In the genomic region with DNA sequence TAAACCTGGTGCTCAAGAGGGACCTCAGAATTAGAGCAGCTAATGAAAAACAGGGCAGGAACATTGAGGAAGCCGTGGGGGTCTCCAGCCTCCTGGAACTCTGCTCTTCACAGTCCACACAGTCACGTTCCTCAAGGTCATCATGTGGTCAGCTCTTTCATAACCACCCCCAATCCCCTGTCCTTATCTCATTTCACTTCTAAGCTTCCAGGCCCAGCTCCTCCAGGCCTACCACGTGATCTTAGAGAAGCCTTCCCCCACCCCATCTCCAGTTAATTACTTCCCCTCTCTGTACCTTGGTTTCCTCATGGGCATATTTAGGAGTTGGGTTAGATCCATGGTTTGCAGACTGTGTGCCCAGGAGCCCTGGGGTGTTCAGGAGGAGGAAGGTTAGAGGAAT, we compare ENCODE assay signal across 1 cellular context.
TF ChIP-seq lines count a peak whose summit lies in the region.

No MANE protein-coding gene starts in this region.

TF ChIP-seq in K562, 482 proteins besides CTCF, POLR2A, EP300 and RAD21 (continued from another document):
- TF ChIP-seq, protein P1, sequence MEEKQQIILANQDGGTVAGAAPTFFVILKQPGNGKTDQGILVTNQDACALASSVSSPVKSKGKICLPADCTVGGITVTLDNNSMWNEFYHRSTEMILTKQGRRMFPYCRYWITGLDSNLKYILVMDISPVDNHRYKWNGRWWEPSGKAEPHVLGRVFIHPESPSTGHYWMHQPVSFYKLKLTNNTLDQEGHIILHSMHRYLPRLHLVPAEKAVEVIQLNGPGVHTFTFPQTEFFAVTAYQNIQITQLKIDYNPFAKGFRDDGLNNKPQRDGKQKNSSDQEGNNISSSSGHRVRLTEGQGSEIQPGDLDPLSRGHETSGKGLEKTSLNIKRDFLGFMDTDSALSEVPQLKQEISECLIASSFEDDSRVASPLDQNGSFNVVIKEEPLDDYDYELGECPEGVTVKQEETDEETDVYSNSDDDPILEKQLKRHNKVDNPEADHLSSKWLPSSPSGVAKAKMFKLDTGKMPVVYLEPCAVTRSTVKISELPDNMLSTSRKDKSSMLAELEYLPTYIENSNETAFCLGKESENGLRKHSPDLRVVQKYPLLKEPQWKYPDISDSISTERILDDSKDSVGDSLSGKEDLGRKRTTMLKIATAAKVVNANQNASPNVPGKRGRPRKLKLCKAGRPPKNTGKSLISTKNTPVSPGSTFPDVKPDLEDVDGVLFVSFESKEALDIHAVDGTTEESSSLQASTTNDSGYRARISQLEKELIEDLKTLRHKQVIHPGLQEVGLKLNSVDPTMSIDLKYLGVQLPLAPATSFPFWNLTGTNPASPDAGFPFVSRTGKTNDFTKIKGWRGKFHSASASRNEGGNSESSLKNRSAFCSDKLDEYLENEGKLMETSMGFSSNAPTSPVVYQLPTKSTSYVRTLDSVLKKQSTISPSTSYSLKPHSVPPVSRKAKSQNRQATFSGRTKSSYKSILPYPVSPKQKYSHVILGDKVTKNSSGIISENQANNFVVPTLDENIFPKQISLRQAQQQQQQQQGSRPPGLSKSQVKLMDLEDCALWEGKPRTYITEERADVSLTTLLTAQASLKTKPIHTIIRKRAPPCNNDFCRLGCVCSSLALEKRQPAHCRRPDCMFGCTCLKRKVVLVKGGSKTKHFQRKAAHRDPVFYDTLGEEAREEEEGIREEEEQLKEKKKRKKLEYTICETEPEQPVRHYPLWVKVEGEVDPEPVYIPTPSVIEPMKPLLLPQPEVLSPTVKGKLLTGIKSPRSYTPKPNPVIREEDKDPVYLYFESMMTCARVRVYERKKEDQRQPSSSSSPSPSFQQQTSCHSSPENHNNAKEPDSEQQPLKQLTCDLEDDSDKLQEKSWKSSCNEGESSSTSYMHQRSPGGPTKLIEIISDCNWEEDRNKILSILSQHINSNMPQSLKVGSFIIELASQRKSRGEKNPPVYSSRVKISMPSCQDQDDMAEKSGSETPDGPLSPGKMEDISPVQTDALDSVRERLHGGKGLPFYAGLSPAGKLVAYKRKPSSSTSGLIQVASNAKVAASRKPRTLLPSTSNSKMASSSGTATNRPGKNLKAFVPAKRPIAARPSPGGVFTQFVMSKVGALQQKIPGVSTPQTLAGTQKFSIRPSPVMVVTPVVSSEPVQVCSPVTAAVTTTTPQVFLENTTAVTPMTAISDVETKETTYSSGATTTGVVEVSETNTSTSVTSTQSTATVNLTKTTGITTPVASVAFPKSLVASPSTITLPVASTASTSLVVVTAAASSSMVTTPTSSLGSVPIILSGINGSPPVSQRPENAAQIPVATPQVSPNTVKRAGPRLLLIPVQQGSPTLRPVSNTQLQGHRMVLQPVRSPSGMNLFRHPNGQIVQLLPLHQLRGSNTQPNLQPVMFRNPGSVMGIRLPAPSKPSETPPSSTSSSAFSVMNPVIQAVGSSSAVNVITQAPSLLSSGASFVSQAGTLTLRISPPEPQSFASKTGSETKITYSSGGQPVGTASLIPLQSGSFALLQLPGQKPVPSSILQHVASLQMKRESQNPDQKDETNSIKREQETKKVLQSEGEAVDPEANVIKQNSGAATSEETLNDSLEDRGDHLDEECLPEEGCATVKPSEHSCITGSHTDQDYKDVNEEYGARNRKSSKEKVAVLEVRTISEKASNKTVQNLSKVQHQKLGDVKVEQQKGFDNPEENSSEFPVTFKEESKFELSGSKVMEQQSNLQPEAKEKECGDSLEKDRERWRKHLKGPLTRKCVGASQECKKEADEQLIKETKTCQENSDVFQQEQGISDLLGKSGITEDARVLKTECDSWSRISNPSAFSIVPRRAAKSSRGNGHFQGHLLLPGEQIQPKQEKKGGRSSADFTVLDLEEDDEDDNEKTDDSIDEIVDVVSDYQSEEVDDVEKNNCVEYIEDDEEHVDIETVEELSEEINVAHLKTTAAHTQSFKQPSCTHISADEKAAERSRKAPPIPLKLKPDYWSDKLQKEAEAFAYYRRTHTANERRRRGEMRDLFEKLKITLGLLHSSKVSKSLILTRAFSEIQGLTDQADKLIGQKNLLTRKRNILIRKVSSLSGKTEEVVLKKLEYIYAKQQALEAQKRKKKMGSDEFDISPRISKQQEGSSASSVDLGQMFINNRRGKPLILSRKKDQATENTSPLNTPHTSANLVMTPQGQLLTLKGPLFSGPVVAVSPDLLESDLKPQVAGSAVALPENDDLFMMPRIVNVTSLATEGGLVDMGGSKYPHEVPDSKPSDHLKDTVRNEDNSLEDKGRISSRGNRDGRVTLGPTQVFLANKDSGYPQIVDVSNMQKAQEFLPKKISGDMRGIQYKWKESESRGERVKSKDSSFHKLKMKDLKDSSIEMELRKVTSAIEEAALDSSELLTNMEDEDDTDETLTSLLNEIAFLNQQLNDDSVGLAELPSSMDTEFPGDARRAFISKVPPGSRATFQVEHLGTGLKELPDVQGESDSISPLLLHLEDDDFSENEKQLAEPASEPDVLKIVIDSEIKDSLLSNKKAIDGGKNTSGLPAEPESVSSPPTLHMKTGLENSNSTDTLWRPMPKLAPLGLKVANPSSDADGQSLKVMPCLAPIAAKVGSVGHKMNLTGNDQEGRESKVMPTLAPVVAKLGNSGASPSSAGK (IDR thresholded peaks at IDR 0.05): peak; percentile 64
- TF ChIP-seq ZFX (CRISPR knock-in tag; IDR thresholded peaks at IDR 0.05) (peak; percentile 44; the same call in 1 of the 2 replicates), YY1 (IDR thresholded peaks at IDR 0.05; ENCODE audit: borderline replicate concordance in 1 of 3, control insufficient read depth in 1 of 3, extremely low read depth in 1 of 3, insufficient read depth in 3 of 3, insufficient read length in 1 of 3, insufficient replicate concordance in 2 of 3, low read depth in 1 of 3, low read length in 2 of 3) (no peak), SMARCA4 (IDR thresholded peaks at IDR 0.05) (peak; percentile 44; the same call in 1 of the 2 replicates), PTRF (tag; IDR thresholded peaks at IDR 0.05) (no peak), POLR2AphosphoS2 (IDR thresholded peaks at IDR 0.05; ENCODE audit: low read length) (no peak), TAF9B (IDR thresholded peaks at IDR 0.05; ENCODE audit: partially characterized antibody) (no peak), CBFA2T2 (conservative IDR thresholded peaks at IDR 0.05) (peak; percentile 57), NCOR1 (IDR thresholded peaks at IDR 0.05) (peak; percentile 22; the same call in 1 of the 2 replicates), NCOA4 (IDR thresholded peaks at IDR 0.05; ENCODE audit: partially characterized antibody) (no peak), LEF1 (IDR thresholded peaks at IDR 0.05) (peak; percentile 78)
- TF ChIP-seq, protein P2, sequence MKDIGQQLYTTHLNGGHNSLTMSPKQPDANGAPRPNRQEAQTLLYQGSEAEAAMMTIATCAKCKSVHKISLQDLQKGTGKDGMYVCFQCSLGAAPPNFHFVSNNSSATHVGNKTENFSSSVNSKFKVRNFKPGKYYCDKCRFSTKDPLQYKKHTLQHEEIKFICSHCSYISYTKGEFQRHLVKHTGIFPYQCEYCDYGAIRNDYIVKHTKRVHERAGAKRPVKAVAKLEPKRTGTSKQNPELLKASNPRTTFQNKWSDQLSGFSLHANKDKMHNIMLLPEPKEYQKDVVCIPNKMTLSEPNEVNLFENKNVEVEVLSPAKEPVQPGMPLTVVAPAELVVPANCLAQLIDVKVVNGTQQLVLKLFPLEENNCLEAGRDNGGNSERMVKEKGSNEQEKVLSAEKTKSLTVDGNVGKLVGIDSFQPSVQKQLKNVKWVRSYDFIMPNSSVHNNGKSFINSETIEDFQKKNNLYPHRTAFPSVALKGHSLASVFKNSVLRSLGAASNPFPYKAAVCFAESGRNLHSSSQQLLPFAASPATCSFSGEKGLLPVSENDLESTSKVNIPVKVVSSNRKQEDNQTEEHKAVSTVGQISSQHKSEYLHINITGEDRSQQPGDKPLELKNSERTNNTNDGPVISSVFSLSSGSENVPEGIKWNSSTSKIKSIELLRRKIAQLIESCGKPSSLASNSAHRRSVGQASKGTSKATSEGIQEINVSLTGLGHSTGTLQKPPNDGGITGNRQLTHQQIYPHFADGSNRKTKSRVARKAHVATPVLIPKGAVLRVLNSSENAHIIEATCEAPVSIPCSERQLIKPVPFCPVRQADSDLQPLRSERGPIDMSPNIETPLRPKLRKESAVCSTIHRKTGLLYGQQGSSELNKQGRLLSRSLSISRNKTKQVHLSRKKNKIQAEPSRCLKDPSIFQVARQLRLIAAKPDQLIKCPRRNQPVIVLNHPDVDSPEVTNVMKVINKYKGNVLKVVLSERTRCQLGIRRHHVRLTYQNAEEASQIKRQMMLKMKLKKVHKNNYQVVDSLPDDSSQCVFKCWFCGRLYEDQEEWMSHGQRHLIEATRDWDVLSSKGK (CRISPR knock-in tag; IDR thresholded peaks at IDR 0.05): no peak
- TF ChIP-seq, protein P3, sequence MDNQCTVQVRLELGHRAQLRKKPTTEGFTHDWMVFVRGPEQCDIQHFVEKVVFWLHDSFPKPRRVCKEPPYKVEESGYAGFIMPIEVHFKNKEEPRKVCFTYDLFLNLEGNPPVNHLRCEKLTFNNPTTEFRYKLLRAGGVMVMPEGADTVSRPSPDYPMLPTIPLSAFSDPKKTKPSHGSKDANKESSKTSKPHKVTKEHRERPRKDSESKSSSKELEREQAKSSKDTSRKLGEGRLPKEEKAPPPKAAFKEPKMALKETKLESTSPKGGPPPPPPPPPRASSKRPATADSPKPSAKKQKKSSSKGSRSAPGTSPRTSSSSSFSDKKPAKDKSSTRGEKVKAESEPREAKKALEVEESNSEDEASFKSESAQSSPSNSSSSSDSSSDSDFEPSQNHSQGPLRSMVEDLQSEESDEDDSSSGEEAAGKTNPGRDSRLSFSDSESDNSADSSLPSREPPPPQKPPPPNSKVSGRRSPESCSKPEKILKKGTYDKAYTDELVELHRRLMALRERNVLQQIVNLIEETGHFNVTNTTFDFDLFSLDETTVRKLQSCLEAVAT (IDR thresholded peaks at IDR 0.05): peak in 1 of 2 experiments; percentile 57; a peak in 1 of 4 replicates
- TF ChIP-seq, protein P4, sequence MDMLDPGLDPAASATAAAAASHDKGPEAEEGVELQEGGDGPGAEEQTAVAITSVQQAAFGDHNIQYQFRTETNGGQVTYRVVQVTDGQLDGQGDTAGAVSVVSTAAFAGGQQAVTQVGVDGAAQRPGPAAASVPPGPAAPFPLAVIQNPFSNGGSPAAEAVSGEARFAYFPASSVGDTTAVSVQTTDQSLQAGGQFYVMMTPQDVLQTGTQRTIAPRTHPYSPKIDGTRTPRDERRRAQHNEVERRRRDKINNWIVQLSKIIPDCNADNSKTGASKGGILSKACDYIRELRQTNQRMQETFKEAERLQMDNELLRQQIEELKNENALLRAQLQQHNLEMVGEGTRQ (CRISPR knock-in tag; IDR thresholded peaks at IDR 0.05): peak; percentile 84
TF ChIP-seq in K562: peak in this region for 37.
